1 cellular context compared by ENCODE assay signal in the genomic region with DNA sequence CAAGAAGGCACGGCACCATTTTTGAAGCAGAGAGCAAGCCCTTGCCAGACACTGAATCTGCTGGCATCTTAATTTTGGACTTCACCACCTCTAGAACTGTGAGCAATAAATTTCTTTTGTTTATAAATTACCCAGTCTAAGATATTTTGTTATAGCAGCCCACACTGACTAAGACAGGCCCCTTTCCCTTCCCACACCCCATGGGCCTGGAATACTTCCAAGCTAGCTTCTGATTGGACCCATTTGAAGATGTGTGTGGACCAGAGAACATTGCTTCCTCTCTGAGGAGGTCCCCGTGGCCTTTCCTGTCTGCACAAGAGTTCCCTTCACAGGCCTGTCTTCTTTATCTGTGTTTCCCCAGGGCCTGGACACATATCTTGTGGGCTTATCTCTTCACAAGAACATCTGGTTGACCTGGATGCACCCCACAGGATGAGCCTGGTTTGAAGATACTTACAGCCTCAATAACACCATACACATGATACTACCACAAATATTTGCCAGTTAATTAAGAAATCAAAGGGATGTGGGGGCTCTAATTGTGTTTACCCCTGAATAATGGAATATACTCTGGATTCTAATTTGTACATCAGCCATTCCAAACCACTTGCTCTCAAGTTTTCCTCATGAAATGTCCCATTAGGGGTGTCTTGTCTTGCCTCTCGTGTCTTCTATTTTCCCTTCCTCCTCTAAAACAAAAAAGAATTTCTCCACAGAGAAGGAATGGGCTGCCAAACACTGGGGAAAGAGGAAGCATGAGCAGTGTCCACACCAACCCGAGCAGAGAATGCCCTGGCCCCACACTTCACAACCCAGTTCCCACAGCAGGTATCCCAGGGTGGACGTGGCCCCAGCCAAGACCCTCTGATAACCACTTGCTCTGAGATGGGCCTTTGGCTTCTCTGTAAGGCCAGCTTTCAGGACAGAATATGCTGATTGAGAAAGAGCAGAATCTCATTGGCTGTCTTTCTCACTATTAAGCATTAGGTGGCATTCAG.
TF ChIP-seq lines count a peak whose summit lies in the region.

No MANE protein-coding gene starts in this region.

TF ChIP-seq in HepG2, 621 proteins besides CTCF, POLR2A, EP300 and RAD21:
- TF ChIP-seq, protein P1, sequence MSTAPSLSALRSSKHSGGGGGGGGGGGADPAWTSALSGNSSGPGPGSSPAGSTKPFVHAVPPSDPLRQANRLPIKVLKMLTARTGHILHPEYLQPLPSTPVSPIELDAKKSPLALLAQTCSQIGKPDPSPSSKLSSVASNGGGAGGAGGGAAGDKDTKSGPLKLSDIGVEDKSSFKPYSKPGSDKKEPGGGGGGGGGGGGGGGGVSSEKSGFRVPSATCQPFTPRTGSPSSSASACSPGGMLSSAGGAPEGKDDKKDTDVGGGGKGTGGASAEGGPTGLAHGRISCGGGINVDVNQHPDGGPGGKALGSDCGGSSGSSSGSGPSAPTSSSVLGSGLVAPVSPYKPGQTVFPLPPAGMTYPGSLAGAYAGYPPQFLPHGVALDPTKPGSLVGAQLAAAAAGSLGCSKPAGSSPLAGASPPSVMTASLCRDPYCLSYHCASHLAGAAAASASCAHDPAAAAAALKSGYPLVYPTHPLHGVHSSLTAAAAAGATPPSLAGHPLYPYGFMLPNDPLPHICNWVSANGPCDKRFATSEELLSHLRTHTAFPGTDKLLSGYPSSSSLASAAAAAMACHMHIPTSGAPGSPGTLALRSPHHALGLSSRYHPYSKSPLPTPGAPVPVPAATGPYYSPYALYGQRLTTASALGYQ (CRISPR knock-in tag; IDR thresholded peaks at IDR 0.05) = no peak
- TF ChIP-seq ETV6 (CRISPR knock-in tag; conservative IDR thresholded peaks at IDR 0.05) = no peak
- TF ChIP-seq ZNF678 (CRISPR knock-in tag; IDR thresholded peaks at IDR 0.05) = no peak
- TF ChIP-seq, protein P2, sequence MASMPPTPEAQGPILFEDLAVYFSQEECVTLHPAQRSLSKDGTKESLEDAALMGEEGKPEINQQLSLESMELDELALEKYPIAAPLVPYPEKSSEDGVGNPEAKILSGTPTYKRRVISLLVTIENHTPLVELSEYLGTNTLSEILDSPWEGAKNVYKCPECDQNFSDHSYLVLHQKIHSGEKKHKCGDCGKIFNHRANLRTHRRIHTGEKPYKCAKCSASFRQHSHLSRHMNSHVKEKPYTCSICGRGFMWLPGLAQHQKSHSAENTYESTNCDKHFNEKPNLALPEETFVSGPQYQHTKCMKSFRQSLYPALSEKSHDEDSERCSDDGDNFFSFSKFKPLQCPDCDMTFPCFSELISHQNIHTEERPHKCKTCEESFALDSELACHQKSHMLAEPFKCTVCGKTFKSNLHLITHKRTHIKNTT (CRISPR knock-in tag; IDR thresholded peaks at IDR 0.05) = no peak
- TF ChIP-seq, protein P3, sequence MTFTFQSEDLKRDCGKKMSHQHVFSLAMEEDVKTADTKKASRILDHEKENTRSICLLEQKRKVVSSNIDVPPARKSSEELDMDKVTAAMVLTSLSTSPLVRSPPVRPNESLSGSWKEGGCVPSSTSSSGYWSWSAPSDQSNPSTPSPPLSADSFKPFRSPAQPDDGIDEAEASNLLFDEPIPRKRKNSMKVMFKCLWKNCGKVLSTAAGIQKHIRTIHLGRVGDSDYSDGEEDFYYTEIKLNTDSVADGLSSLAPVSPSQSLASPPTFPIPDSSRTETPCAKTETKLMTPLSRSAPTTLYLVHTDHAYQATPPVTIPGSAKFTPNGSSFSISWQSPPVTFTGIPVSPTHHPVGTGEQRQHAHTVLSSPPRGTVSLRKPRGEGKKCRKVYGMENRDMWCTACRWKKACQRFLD (CRISPR knock-in tag; IDR thresholded peaks at IDR 0.05; ENCODE audit: borderline replicate concordance) = no peak
- no peak for TF ChIP-seq GATA4 (IDR thresholded peaks at IDR 0.05; ENCODE audit: borderline replicate concordance, low read depth)
- no peak for TF ChIP-seq NRL (CRISPR knock-in tag; IDR thresholded peaks at IDR 0.05; ENCODE audit: borderline replicate concordance)
- TF ChIP-seq ZNF383 (CRISPR knock-in tag; IDR thresholded peaks at IDR 0.05; ENCODE audit: borderline replicate concordance) = no peak
- TF ChIP-seq FLYWCH1 (CRISPR knock-in tag; IDR thresholded peaks at IDR 0.05) = no peak
- TF ChIP-seq KLF15 (CRISPR knock-in tag; IDR thresholded peaks at IDR 0.05; ENCODE audit: borderline replicate concordance) = no peak
- no peak for TF ChIP-seq ZXDC (CRISPR knock-in tag; IDR thresholded peaks at IDR 0.05)
- no peak for TF ChIP-seq ZNF33B (CRISPR knock-in tag; IDR thresholded peaks at IDR 0.05)
- TF ChIP-seq CSRNP1 (CRISPR knock-in tag; IDR thresholded peaks at IDR 0.05) = no peak
- no peak for TF ChIP-seq THAP11 (CRISPR knock-in tag; IDR thresholded peaks at IDR 0.05)
TF ChIP-seq in HepG2: peak in this region for 0.
